ENCODE assay signal across 12 cellular contexts in the genomic region with DNA sequence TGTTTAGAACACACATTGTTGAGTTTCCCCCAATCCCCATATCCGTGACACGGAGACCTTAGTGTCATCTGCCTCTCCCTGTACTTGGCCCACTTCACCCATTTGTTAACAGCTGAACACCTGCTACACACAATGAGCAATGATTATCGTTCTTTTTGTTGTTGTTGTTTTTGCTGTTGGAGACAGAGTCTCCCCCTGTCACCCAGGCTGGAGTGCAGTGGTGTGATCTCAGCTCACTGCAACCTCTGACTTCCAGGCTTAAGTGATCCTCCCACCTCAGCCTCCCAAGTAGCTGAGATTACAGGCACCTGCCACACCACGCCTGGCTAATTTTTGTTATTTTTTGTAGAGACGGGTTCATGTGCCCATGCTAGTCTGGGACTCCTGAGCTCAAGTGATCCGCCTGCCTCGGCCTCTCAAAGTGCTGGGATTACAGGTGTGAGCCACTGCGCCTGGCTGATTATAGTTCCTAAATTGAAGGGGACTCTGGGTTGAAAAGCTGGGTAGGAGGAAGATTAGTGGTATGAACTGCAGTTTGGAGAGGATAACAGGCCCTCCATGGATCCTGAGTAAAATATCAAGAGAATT. TPM values are rescaled to one million over a fixed set of nuclear protein-coding genes. Genes with fewer than 3 reads are reported as not detected.
A peak's percentile ranks its signal among the peaks of the same experiment; 100 is the strongest.
DNase-seq lines count a peak whose midpoint lies in the region; ATAC-seq and TF ChIP-seq lines count a peak whose summit lies in the region.
"Had no signal": no experiment of that assay in that cellular context is flagged by ENCODE, and none has a peak within 500 bp of the region (broad histone marks: within the 10 kb centered on the region; RNA-seq: fewer than 3 reads in every experiment).

No MANE protein-coding gene starts in this region.

- H3K4me1 Mint-ChIP-seq in activated naive CD4-positive, alpha-beta T cell treated with anti-CD3 and anti-CD28 coated beads, Interleukin-2, amount 50 U/mL, for 24 hours: peaks cover 42% of the 10 kb centered on the region

- H3K27me3 Mint-ChIP-seq in activated naive CD4-positive, alpha-beta T cell treated with anti-CD3 and anti-CD28 coated beads, Interleukin-2, amount 50 U/mL, for 24 hours: no peaks in the 10 kb centered on the region

- no peaks in the 10 kb centered on the region for H3K27me3 ChIP-seq in left lung
- H3K27me3 ChIP-seq in tibial nerve: no peaks in the 10 kb centered on the region

- 75 to 78% methylated on average over 8 of the region's 8 CpGs for WGBS in tibial nerve, 2 donors

- H3K27ac Mint-ChIP-seq in activated naive CD4-positive, alpha-beta T cell treated with anti-CD3 and anti-CD28 coated beads, Interleukin-2, amount 50 U/mL, for 24 hours: peak overlapping the region; percentile 94
- H3K27ac Mint-ChIP-seq in activated naive CD4-positive, alpha-beta T cell treated with anti-CD3 and anti-CD28 coated beads, Interleukin-2, amount 50 U/mL, for 72 hours: peak overlapping the region; percentile 75 to 95

- TF ChIP-seq CTCF in left lung (IDR thresholded peaks at IDR 0.05) (no peak), tibial nerve (IDR thresholded peaks at IDR 0.05) (no peak)

- H3K4me3 ChIP-seq in left lung (no peak overlapping the region), tibial nerve (no peak overlapping the region)

- no peak overlapping the region for H3K4me3 Mint-ChIP-seq in activated naive CD4-positive, alpha-beta T cell treated with anti-CD3 and anti-CD28 coated beads, Interleukin-2, amount 50 U/mL, for 24 hours

- H3K36me3 ChIP-seq in left lung: peaks cover 0 to 45% of the 10 kb centered on the region in 2 donors
- peaks cover 2 to 38% (median 15%) of the 10 kb centered on the region in 3 donors for H3K36me3 ChIP-seq in tibial nerve

- intact Hi-C loops in left lung (cut with DNase I): no loop called here

- no peaks in the 10 kb centered on the region for H3K9me3 Mint-ChIP-seq in activated naive CD4-positive, alpha-beta T cell treated with anti-CD3 and anti-CD28 coated beads, Interleukin-2, amount 50 U/mL, for 24 hours
- no peaks in the 10 kb centered on the region for H3K9me3 Mint-ChIP-seq in activated naive CD4-positive, alpha-beta T cell treated with anti-CD3 and anti-CD28 coated beads, Interleukin-2, amount 50 U/mL, for 72 hours

- no peak for DNase-seq in activated naive CD4-positive, alpha-beta T cell treated with Interleukin-2 at 50 U/mL for 16 hours
- no peak for DNase-seq in activated naive CD4-positive, alpha-beta T cell treated with anti-CD3 and anti-CD28 coated beads, Interleukin-2, amount 50 U/mL, for 72 hours (ENCODE audit: low spot score in 2 of 2)
- DNase-seq in left lung (no peak), tibial nerve (ENCODE audit: low spot score in 2 of 2) (no peak), COLO668 (lab: John Stamatoyannopoulos, UW; ENCODE audit: unreplicated experiment) (no peak)
- DNase-seq: aorta, Calu3, glutamatergic neuron, NCI-H82 had no signal

- H3K27ac ChIP-seq in left lung (peak overlapping the region; percentile 91 to 98), tibial nerve (peak overlapping the region; percentile 87 to 96 (median 94))

- ATAC-seq in activated naive CD4-positive, alpha-beta T cell treated with anti-CD3 and anti-CD28 coated beads, Interleukin-2, amount 50 U/mL, for 72 hours: no peak
- ATAC-seq in left lung (no peak), GM18907 (IDR thresholded peaks at IDR 0.05; ENCODE audit: unreplicated experiment) (no peak), HG03460 (IDR thresholded peaks at IDR 0.05; ENCODE audit: unreplicated experiment) (no peak)

- H3K36me3 Mint-ChIP-seq in activated naive CD4-positive, alpha-beta T cell treated with anti-CD3 and anti-CD28 coated beads, Interleukin-2, amount 50 U/mL, for 24 hours: peaks cover 10% of the 10 kb centered on the region
- peaks cover 5 to 24% of the 10 kb centered on the region in 2 donors for H3K36me3 Mint-ChIP-seq in activated naive CD4-positive, alpha-beta T cell treated with anti-CD3 and anti-CD28 coated beads, Interleukin-2, amount 50 U/mL, for 72 hours

- no peak for TF ChIP-seq EP300 in tibial nerve (IDR thresholded peaks at IDR 0.05)

- H3K4me1 ChIP-seq in left lung: peaks cover 13 to 32% of the 10 kb centered on the region in 2 donors
- peaks cover 0 to 55% (median 29%) of the 10 kb centered on the region in 4 donors for H3K4me1 ChIP-seq in tibial nerve

- TF ChIP-seq POLR2A in tibial nerve (IDR thresholded peaks at IDR 0.05): no peak

- H3K9me3 ChIP-seq in left lung (no peaks in the 10 kb centered on the region), tibial nerve (no peaks in the 10 kb centered on the region)

RNA-seq across cellular contexts. Expression of gene NDE1, which starts 21.6 kb away (rescaled TPM):
- 100 to 1,000 TPM; 114 to 196 TPM for total RNA-seq in activated naive CD4-positive, alpha-beta T cell treated with anti-CD3 and anti-CD28 coated beads, Interleukin-2, amount 50 U/mL, for 72 hours
- total RNA-seq in left lung: 10 to 100 TPM; 37.1 to 37.6 TPM
- 10 to 100 TPM; 22.9 to 73.5 (median 38.8) TPM for total RNA-seq in tibial nerve

RNA-seq across cellular contexts. Expression of gene MARF1, which starts 28.7 kb away (rescaled TPM):
- 100 to 1,000 TPM in 1 of 2 donors, 10 to 100 TPM in 1; 70.8 to 134 TPM for total RNA-seq in activated naive CD4-positive, alpha-beta T cell treated with anti-CD3 and anti-CD28 coated beads, Interleukin-2, amount 50 U/mL, for 72 hours
- 10 to 100 TPM; 72.3 to 86.1 TPM for total RNA-seq in left lung
- 10 to 100 TPM; 44.6 to 57.5 (median 54.4) TPM for total RNA-seq in tibial nerve
